ENCODE assay signal across 8 cellular contexts in the genomic region with DNA sequence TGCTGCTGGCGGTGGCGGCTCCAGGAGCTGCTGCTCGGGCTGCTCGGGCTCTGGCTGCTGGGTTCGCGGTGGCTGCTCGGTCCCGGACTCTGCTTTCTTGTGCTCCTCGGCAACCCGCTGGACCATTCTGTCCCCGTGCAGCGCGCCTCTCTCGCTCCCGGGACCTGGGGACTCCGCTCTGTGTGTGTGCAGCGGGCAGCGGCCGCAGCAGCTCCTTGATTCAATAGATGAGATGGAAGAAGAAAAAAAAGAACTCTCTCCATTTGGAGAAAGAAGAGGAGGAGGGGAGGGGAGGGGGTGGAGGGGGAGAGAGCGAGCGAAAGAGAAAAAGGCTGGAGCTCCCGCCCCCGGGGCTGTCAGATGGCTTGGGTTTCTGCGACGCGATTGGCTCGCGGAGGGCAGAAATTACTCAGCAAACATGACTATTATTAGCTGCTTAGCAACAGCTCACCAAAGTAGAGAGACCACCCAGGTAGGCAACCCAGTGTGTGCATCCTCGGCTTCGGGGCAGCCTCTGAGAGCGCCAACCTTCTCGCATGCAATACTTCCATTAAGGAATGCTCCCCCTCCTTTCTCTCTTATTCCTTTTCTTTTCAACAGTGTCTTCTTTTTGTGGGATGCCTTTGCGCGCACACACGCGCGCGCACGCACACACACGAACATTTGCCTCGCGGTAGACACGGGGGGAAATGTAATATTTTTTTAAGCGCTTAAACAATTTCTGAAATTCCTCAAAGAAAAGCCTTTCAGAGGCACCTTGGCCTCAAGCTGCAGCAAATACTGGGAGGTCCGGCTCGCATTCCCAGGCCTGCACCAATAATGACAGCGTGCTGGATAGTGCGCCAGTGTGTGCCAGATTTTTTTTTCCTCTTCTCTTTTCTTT. TPM values are rescaled to one million over a fixed set of nuclear protein-coding genes. Genes with fewer than 3 reads are reported as not detected.
A peak's percentile ranks its signal among the peaks of the same experiment; 100 is the strongest.
DNase-seq lines count a peak whose midpoint lies in the region; ATAC-seq and TF ChIP-seq lines count a peak whose summit lies in the region.

No MANE protein-coding gene starts in this region.

- peaks cover 4% of the 10 kb centered on the region for H3K4me1 ChIP-seq in ovary (ENCODE audit: insufficient read depth)

- TF ChIP-seq CTCF in ovary (IDR thresholded peaks at IDR 0.05), result no peak

- TF ChIP-seq POLR2A in ovary (IDR thresholded peaks at IDR 0.05), result no peak

- WGBS in ovary, 3 donors, result 0 to 1% (median 0%) methylated on average over 45 to 48 of the region's 48 CpGs

- H3K27ac ChIP-seq in ovary, result peak overlapping the region; percentile 82 to 86

- no peaks in the 10 kb centered on the region for H3K9me3 ChIP-seq in ovary

- H3K36me3 ChIP-seq in H7 (replicated peaks; ENCODE audit: control insufficient read depth, insufficient read depth, low read length), result no peaks in the 10 kb centered on the region
- H3K36me3 ChIP-seq in ovary, result no peaks in the 10 kb centered on the region

- intact Hi-C loops in left cardiac atrium (cut with DNase I) (loop anchor here in 1 of 2 donors (10.0 kb wide), 2 partner anchors 366 to 1344 kb away; a partner anchor contains a TSS), ovary (cut with DNase I) (loop anchor here in 2 of 4 donors (10.0 kb wide), 2 partner anchors 366 to 706 kb away; a partner anchor contains a TSS)

- ATAC-seq in SK-N-SH treated with all-trans-retinoic acid at 6 μM for 48 hours (peak; percentile 55), left cardiac atrium (peak; percentile 31 to 43), GM19328 (IDR thresholded peaks at IDR 0.05; ENCODE audit: unreplicated experiment) (no peak)

- no peak for TF ChIP-seq EP300 in ovary (IDR thresholded peaks at IDR 0.05)

- DNase-seq in Daoy (ENCODE audit: low read depth), result peak; percentile 97
- DNase-seq in H7, result peak; percentile 87
- peak; percentile 92 for DNase-seq in NCI-H1092 (lab: John Stamatoyannopoulos, UW)
- DNase-seq in amniotic stem cell (lab: John Stamatoyannopoulos, UW), result peak; percentile 88
- DNase-seq in left cardiac atrium, result peak; percentile 81
- DNase-seq in ovary, result peak; percentile 81 to 92 (median 85)

- peaks cover 13% of the 10 kb centered on the region for H3K27me3 ChIP-seq in H7 (ENCODE audit: control insufficient read depth, insufficient read depth, low read length)
- no peaks in the 10 kb centered on the region for H3K27me3 ChIP-seq in ovary

- peak overlapping the region; percentile 78 for H3K4me3 ChIP-seq in H7 (ENCODE audit: insufficient read depth, low read depth, low read length)
- peak overlapping the region; percentile 72 for H3K4me3 ChIP-seq in ovary

TF ChIP-seq in SK-N-SH treated with all-trans-retinoic acid at 6 μM for 48 hours, 23 proteins besides CTCF, POLR2A, EP300 and RAD21:
- TF ChIP-seq, protein P1, sequence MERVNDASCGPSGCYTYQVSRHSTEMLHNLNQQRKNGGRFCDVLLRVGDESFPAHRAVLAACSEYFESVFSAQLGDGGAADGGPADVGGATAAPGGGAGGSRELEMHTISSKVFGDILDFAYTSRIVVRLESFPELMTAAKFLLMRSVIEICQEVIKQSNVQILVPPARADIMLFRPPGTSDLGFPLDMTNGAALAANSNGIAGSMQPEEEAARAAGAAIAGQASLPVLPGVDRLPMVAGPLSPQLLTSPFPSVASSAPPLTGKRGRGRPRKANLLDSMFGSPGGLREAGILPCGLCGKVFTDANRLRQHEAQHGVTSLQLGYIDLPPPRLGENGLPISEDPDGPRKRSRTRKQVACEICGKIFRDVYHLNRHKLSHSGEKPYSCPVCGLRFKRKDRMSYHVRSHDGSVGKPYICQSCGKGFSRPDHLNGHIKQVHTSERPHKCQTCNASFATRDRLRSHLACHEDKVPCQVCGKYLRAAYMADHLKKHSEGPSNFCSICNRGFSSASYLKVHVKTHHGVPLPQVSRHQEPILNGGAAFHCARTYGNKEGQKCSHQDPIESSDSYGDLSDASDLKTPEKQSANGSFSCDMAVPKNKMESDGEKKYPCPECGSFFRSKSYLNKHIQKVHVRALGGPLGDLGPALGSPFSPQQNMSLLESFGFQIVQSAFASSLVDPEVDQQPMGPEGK (CRISPR knock-in tag; IDR thresholded peaks at IDR 0.05; ENCODE audit: borderline replicate concordance), result no peak
- TF ChIP-seq, protein P2, sequence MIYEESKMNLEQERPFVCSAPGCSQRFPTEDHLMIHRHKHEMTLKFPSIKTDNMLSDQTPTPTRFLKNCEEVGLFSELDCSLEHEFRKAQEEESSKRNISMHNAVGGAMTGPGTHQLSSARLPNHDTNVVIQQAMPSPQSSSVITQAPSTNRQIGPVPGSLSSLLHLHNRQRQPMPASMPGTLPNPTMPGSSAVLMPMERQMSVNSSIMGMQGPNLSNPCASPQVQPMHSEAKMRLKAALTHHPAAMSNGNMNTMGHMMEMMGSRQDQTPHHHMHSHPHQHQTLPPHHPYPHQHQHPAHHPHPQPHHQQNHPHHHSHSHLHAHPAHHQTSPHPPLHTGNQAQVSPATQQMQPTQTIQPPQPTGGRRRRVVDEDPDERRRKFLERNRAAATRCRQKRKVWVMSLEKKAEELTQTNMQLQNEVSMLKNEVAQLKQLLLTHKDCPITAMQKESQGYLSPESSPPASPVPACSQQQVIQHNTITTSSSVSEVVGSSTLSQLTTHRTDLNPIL (CRISPR knock-in tag; IDR thresholded peaks at IDR 0.05; ENCODE audit: low read depth), result no peak
- TF ChIP-seq CSDC2 (CRISPR knock-in tag; IDR thresholded peaks at IDR 0.05), result no peak

RNA-seq across cellular contexts. Expression of a gene that starts 7.6 kb away (rescaled TPM):
- 4.3 and 6.8 TPM in 2 replicates for total RNA-seq in Daoy (2014; rRNA removed; shearing (Covaris generic))
- total RNA-seq in H7 (2014; rRNA removed; shearing (Covaris generic)), result 14.0 and 18.3 TPM in 2 replicates
- 1 to 10 TPM; 5.9 to 6.9 TPM for total RNA-seq in left cardiac atrium
- total RNA-seq in ovary, result 10 to 100 TPM in 5 of 7 donors, 1 to 10 TPM in 2; 6.4 to 24.3 (median 12.2) TPM
- polyA plus RNA-seq in ovary, result 10 to 100 TPM; 13.6 to 17.5 TPM
